8 cellular contexts compared by ENCODE assay signal in genomic region chr7:150406565-150407421, GRCh38. TPM values are rescaled to one million over a fixed set of nuclear protein-coding genes. Genes with fewer than 3 reads are reported as not detected.
DNase-seq lines count a peak whose midpoint lies in the region; ATAC-seq, FAIRE-seq and TF ChIP-seq lines count a peak whose summit lies in the region.

No MANE protein-coding gene starts in this region.

- TF ChIP-seq RAD21 in H1 (IDR thresholded peaks at IDR 0.05 in 1 of 2, conservative IDR thresholded peaks at IDR 0.05 in 1 of 2; ENCODE audit: low read depth in 2 of 2, low read length in 2 of 2): no peak

- H3K9ac ChIP-seq in H1 (replicated peaks in 1 of 4; ENCODE audit: extremely low read depth in 1 of 4, low read depth in 3 of 4, low read length in 3 of 4): no peak overlapping the region; a peak in 1 of 7 replicates

- no peak overlapping the region for H3K56ac ChIP-seq in H1 (replicated peaks; ENCODE audit: insufficient read length, low read depth, low read length)

- no peak overlapping the region for H3K23ac ChIP-seq in H1 (ENCODE audit: insufficient read length)

- peak overlapping the region; percentile 9 for H2BK20ac ChIP-seq in H1 (ENCODE audit: low read length)

- H3K23me2 ChIP-seq in H1 (ENCODE audit: low read depth, low read length): peaks cover 4% of the 10 kb centered on the region; the same call in 1 of the 2 replicates

- H4K5ac ChIP-seq in H1 (ENCODE audit: insufficient read length, low read depth, low read length): peak overlapping the region; percentile 13

- peaks cover 33 to 44% (median 34%) of the 10 kb centered on the region in 4 experiments for H3K4me1 ChIP-seq in H1 (replicated peaks in 1 of 4; ENCODE audit: control insufficient read depth in 3 of 4, insufficient read depth in 4 of 4, low read length in 3 of 4)
- H3K4me1 ChIP-seq in osteoblast (ENCODE audit: insufficient read depth, low read length): peaks cover 17% of the 10 kb centered on the region

- CTCF ChIA-PET in H1 (lab: Charles Lee; ENCODE audit: partially characterized antibody): interaction anchor here (0.7 to 3.8 kb wide), 16 partner anchors 9 to 380 kb away, joined by 3 to 16 read pairs (median 4); no protein-coding TSS in a partner anchor

- H3K79me1 ChIP-seq in H1 (ENCODE audit: low read depth, low read length): peaks cover 5% of the 10 kb centered on the region

- peaks cover 7 to 34% (median 15%) of the 10 kb centered on the region in 4 experiments for H3K36me3 ChIP-seq in H1 (ENCODE audit: control insufficient read depth in 2 of 4, insufficient read depth in 4 of 4, low read length in 3 of 4)
- H3K36me3 ChIP-seq in osteoblast (ENCODE audit: insufficient read depth, low read length): no peaks in the 10 kb centered on the region

- no peak overlapping the region for H3K14ac ChIP-seq in H1 (ENCODE audit: insufficient read length)

- TF ChIP-seq EP300 in H1 (IDR thresholded peaks at IDR 0.05; ENCODE audit: borderline replicate concordance in 1 of 2, low read depth in 2 of 2, low read length in 2 of 2): no peak

- H2AFZ ChIP-seq in H1 (ENCODE audit: low read length): no peak overlapping the region
- no peak overlapping the region for H2AFZ ChIP-seq in osteoblast (ENCODE audit: low read length)

- 77% methylated on average over 10 of the region's 10 CpGs; no CpG with 5 or more reads in 1 of the 2 experiments for WGBS in H1 (ENCODE audit: extremely low coverage in 1 of 2, insufficient coverage in 1 of 2, insufficient read length in 1 of 2, insufficient replicate concordance in 2 of 2, low coverage in 1 of 2, low lambda C conversion rate in 2 of 2, missing lambda C conversion rate in 1 of 2), 2 experiments

- peak overlapping the region; percentile 77 for H4K91ac ChIP-seq in H1 (replicated peaks; ENCODE audit: insufficient read length, low read length)

- H3K4me2 ChIP-seq in H1 (ENCODE audit: insufficient read depth in 1 of 2, low read depth in 2 of 2, low read length in 2 of 2) (peak overlapping the region; percentile 75 to 77), osteoblast (ENCODE audit: insufficient read depth, low read length) (peak overlapping the region; percentile 67)

- TF ChIP-seq CTCF in H1 (IDR thresholded peaks at IDR 0.05; ENCODE audit: control extremely low read depth in 1 of 3, insufficient read depth in 1 of 3, low read depth in 1 of 3, low read length in 3 of 3) (no peak), osteoblast (IDR thresholded peaks at IDR 0.05; ENCODE audit: extremely low read depth, low read depth, low read length) (no peak)

- DNase-seq in activated naive CD4-positive, alpha-beta T cell treated with Interleukin-2 at 50 U/mL for 16 hours: peak; percentile 47
- no peak for DNase-seq in activated naive CD4-positive, alpha-beta T cell (lab: John Stamatoyannopoulos, UW)
- DNase-seq in RPMI8226 (peak; percentile 88), H1 (ENCODE audit: low read depth in 1 of 2, low spot score in 2 of 2) (no peak), osteoblast (ENCODE audit: insufficient read length, low spot score, missing footprints) (peak; percentile 82), cerebellar nuclear complex (lab: John Stamatoyannopoulos, UW) (no peak), NCI-H2196 (lab: John Stamatoyannopoulos, UW; ENCODE audit: unreplicated experiment) (no peak)

- H3K9me3 ChIP-seq in H1 (ENCODE audit: insufficient read depth in 2 of 2, low read depth in 1 of 2, low read length in 1 of 2): no peaks in the 10 kb centered on the region
- H3K9me3 ChIP-seq in osteoblast (ENCODE audit: low read depth, low read length): no peaks in the 10 kb centered on the region

- POLR2A ChIA-PET in H1 (lab: Charles Lee; ENCODE audit: partially characterized antibody): interaction anchor here (0.7 to 14.9 kb wide), 11 partner anchors 9 to 77 kb away, joined by 3 to 230 read pairs (median 11); partner anchors contain the start of gene REPIN1

- H3K79me2 ChIP-seq in H1 (ENCODE audit: control insufficient read depth in 1 of 2, insufficient read depth in 2 of 2, low read length in 2 of 2) (peaks cover 0 to 24% of the 10 kb centered on the region in 2 experiments; a peak in 2 of 4 replicates), osteoblast (ENCODE audit: insufficient read depth, low read length) (no peaks in the 10 kb centered on the region)

- H3K4me3 ChIP-seq in H1 (ENCODE audit: extremely low read depth in 1 of 4, insufficient read depth in 2 of 4, low read depth in 3 of 4, low read length in 4 of 4): peak overlapping the region in 3 of 4 experiments; percentile 49 to 79 (median 57); a peak in 5 of 8 replicates
- H3K4me3 ChIP-seq in osteoblast (ENCODE audit: insufficient read depth, low read length): no peak overlapping the region

- H2BK15ac ChIP-seq in H1 (ENCODE audit: low read length): peak overlapping the region; percentile 13; the same call in 1 of the 2 replicates

- H2BK120ac ChIP-seq in H1 (replicated peaks; ENCODE audit: low read depth, low read length): peak overlapping the region; percentile 3

- H3K18ac ChIP-seq in H1 (ENCODE audit: extremely low read depth, low read length): peak overlapping the region; percentile 76

- peak; percentile 54 for ATAC-seq in HG02943 (IDR thresholded peaks at IDR 0.05; ENCODE audit: low read depth, unreplicated experiment)

- H3K27me3 ChIP-seq in H1 (replicated peaks in 1 of 4; ENCODE audit: control insufficient read depth in 3 of 4, extremely low read depth in 1 of 4, insufficient read depth in 3 of 4, low read length in 3 of 4): no peaks in the 10 kb centered on the region
- H3K27me3 ChIP-seq in osteoblast (ENCODE audit: insufficient read depth, low read length): no peaks in the 10 kb centered on the region

- peak overlapping the region; percentile 38 for H3K4ac ChIP-seq in H1 (replicated peaks; ENCODE audit: insufficient read length, low read depth, low read length)

- H3K27ac ChIP-seq in H1 (ENCODE audit: low read depth, low read length): 0 out of 2 replicates have a peak overlapping the region, but pooled peaks have one; percentile 5
- H3K27ac ChIP-seq in osteoblast (ENCODE audit: low read depth, low read length): no peak overlapping the region

- peak overlapping the region; percentile 91 for H2BK12ac ChIP-seq in H1 (ENCODE audit: low read depth, low read length)

- peak overlapping the region; percentile 100 for H2BK5ac ChIP-seq in H1 (ENCODE audit: low read depth, low read length)

- no peak for TF ChIP-seq POLR2A in H1 (IDR thresholded peaks at IDR 0.05; ENCODE audit: control extremely low read depth in 1 of 2, low read depth in 2 of 2, low read length in 2 of 2)

- FAIRE-seq in H1 (lab: Jason Lieb, UNC): no peak

- H4K20me1 ChIP-seq in H1 (replicated peaks in 1 of 2; ENCODE audit: control insufficient read depth in 1 of 2, insufficient read depth in 2 of 2, low read length in 2 of 2) (peaks cover 0 to 3% of the 10 kb centered on the region in 2 experiments), osteoblast (ENCODE audit: insufficient read depth, low read length) (no peaks in the 10 kb centered on the region)

- peak overlapping the region; percentile 86; the same call in 1 of the 2 replicates for H4K8ac ChIP-seq in H1 (ENCODE audit: extremely low read depth, insufficient read depth, low read length)

- peak overlapping the region; percentile 79; the same call in 1 of the 2 replicates for H2AK5ac ChIP-seq in H1 (ENCODE audit: low read depth, low read length)

TF ChIP-seq in H1, 55 proteins besides CTCF, POLR2A, EP300 and RAD21:
- TF ChIP-seq MAX (IDR thresholded peaks at IDR 0.05) (peak; percentile 33; the same call in 1 of the 2 replicates), SUZ12 (IDR thresholded peaks at IDR 0.05; ENCODE audit: low read length) (no peak)

RNA-seq across cellular contexts. Expression of gene ZNF775, which starts 27.7 kb away (rescaled TPM):
- total RNA-seq in H1 (2021; fragmentation: NEBNext Ultra II Directional; extraction: Animal tissue kit (Norgen Biotek cat#: 25700)): 21.5 and 24.9 TPM in 2 replicates
- polyA plus RNA-seq in H1 (2011; rRNA removed): 13.6 and 22.5 TPM in 2 replicates
- 23.8 TPM for polyA plus RNA-seq in H1 (2011; cell fraction: cytosol; rRNA removed)
- 26.9 TPM for polyA plus RNA-seq in H1 (2011; cell fraction: nucleus; rRNA removed)
- 12.3 to 21.8 TPM (median 20.3 TPM) in 4 replicates for polyA plus RNA-seq in H1 (2012, experiment 1 of 2)
- 13.0 TPM for polyA plus RNA-seq in H1 (2012, experiment 2 of 2)
- 9.1 TPM for polyA plus RNA-seq in H1 (2013, experiment 1 of 2)
- 8.5 TPM for polyA plus RNA-seq in H1 (2013, experiment 2 of 2)
- 2.5 and 2.9 TPM in 2 replicates for polyA minus RNA-seq in H1 (2011; rRNA and poly(A)+ RNA removed)
- 21.4 TPM for polyA minus RNA-seq in H1 (2011; cell fraction: cytosol; rRNA and poly(A)+ RNA removed)
- 15.7 TPM for polyA minus RNA-seq in H1 (2011; cell fraction: nucleus; rRNA and poly(A)+ RNA removed)
- total RNA-seq in osteoblast: 5.0 and 6.2 TPM in 2 replicates

RNA-seq across cellular contexts. Expression of gene REPIN1, which starts 38.2 kb away (rescaled TPM):
- total RNA-seq in H1 (2021; fragmentation: NEBNext Ultra II Directional; extraction: Animal tissue kit (Norgen Biotek cat#: 25700)): 125 and 130 TPM in 2 replicates
- 98.6 and 147 TPM in 2 replicates for polyA plus RNA-seq in H1 (2011; rRNA removed)
- 110 TPM for polyA plus RNA-seq in H1 (2011; cell fraction: cytosol; rRNA removed)
- polyA plus RNA-seq in H1 (2011; cell fraction: nucleus; rRNA removed): 159 TPM
- polyA plus RNA-seq in H1 (2012, experiment 1 of 2): 81.6 to 105 TPM (median 96.5 TPM) in 4 replicates
- 86.7 TPM for polyA plus RNA-seq in H1 (2012, experiment 2 of 2)
- polyA plus RNA-seq in H1 (2013, experiment 1 of 2): 78.2 TPM
- 74.4 TPM for polyA plus RNA-seq in H1 (2013, experiment 2 of 2)
- 39.8 and 47.5 TPM in 2 replicates for polyA minus RNA-seq in H1 (2011; rRNA and poly(A)+ RNA removed)
- 55.6 TPM for polyA minus RNA-seq in H1 (2011; cell fraction: cytosol; rRNA and poly(A)+ RNA removed)
- 72.6 TPM for polyA minus RNA-seq in H1 (2011; cell fraction: nucleus; rRNA and poly(A)+ RNA removed)
- 53.6 and 57.5 TPM in 2 replicates for total RNA-seq in osteoblast

RNA-seq across cellular contexts. Expression of gene GIMAP8, which starts 43.6 kb away (rescaled TPM):
- not detected in 2 replicates for total RNA-seq in H1 (2021; fragmentation: NEBNext Ultra II Directional; extraction: Animal tissue kit (Norgen Biotek cat#: 25700))
- not detected in 2 replicates for polyA plus RNA-seq in H1 (2011; rRNA removed)
- polyA plus RNA-seq in H1 (2011; cell fraction: cytosol; rRNA removed): not detected
- polyA plus RNA-seq in H1 (2011; cell fraction: nucleus; rRNA removed): not detected
- polyA plus RNA-seq in H1 (2012, experiment 1 of 2): not detected in 4 replicates
- not detected for polyA plus RNA-seq in H1 (2012, experiment 2 of 2)
- polyA plus RNA-seq in H1 (2013, experiment 1 of 2): not detected
- 0.02 TPM for polyA plus RNA-seq in H1 (2013, experiment 2 of 2)
- not detected in 2 replicates for polyA minus RNA-seq in H1 (2011; rRNA and poly(A)+ RNA removed)
- not detected for polyA minus RNA-seq in H1 (2011; cell fraction: cytosol; rRNA and poly(A)+ RNA removed)
- 0.20 TPM for polyA minus RNA-seq in H1 (2011; cell fraction: nucleus; rRNA and poly(A)+ RNA removed)
- not detected in 2 replicates for total RNA-seq in osteoblast

Comparison
In these comparisons a context has a peak if more than half of its experiments do, and no peak if none do; other contexts are left out.
1. DNase-seq: peak in activated naive CD4-positive, alpha-beta T cell treated with Interleukin-2 at 50 U/mL for 16 hours (single experiment), RPMI8226 (single experiment) and osteoblast (single experiment); none in activated naive CD4-positive, alpha-beta T cell (0 of 4), H1 (0 of 2), cerebellar nuclear complex (0 of 2) and NCI-H2196 (single experiment).